ENCODE assay signal across 8 cellular contexts in genomic region chr13:106566682-106567420, GRCh38. TPM values are rescaled to one million over a fixed set of nuclear protein-coding genes. Genes with fewer than 3 reads are reported as not detected.
DNase-seq lines count a peak whose midpoint lies in the region; ATAC-seq and TF ChIP-seq lines count a peak whose summit lies in the region.

No MANE protein-coding gene starts in this region.

- peak overlapping the region; percentile 88 for H3K4me2 ChIP-seq in mammary epithelial cell (ENCODE audit: insufficient read depth, low read depth, low read length)

- H3K36me3 ChIP-seq in HUES6 (ENCODE audit: control insufficient read depth, insufficient read depth, low read length): no peaks in the 10 kb centered on the region
- H3K36me3 ChIP-seq in SJCRH30: 0 out of 2 replicates have a peak, but pooled peaks cover 8% of the 10 kb centered on the region
- no peaks in the 10 kb centered on the region for H3K36me3 ChIP-seq in mammary epithelial cell (ENCODE audit: insufficient read depth, low read length)

- peak overlapping the region; percentile 92 for H2AFZ ChIP-seq in mammary epithelial cell (ENCODE audit: low read depth, low read length)

- H3K27ac ChIP-seq in HUES6 (ENCODE audit: low read depth, low read length) (peak overlapping the region; percentile 99), SJCRH30 (peak overlapping the region; percentile 92), mammary epithelial cell (ENCODE audit: insufficient read depth, low read depth, low read length) (peak overlapping the region; percentile 94), skin epidermis (peak overlapping the region; percentile 87 to 99 (median 96))

- peak; percentile 42 for ATAC-seq in GM21529 (IDR thresholded peaks at IDR 0.05; ENCODE audit: unreplicated experiment)

- in situ Hi-C loops in mammary epithelial cell (cut with MboI; ENCODE audit: low sequenced_read_pairs in 2 of 2): loop anchor here (10.0 kb wide), 1 partner anchor 48 kb away; no protein-coding TSS in a partner anchor

- intact Hi-C loops in mammary epithelial cell (cut with micrococcal nuclease): loop anchor here (10.0 kb wide), 1 partner anchor 348 kb away; no protein-coding TSS in a partner anchor

- TF ChIP-seq CTCF in mammary epithelial cell (conservative IDR thresholded peaks at IDR 0.05 in 1 of 2, IDR thresholded peaks at IDR 0.05 in 1 of 2; ENCODE audit: extremely low read depth in 1 of 2, insufficient read depth in 1 of 2, low read depth in 1 of 2, low read length in 2 of 2): no peak

- H3K27me3 ChIP-seq in HUES6 (ENCODE audit: control insufficient read depth, insufficient read depth, low read length): no peaks in the 10 kb centered on the region
- H3K27me3 ChIP-seq in SJCRH30: no peaks in the 10 kb centered on the region
- H3K27me3 ChIP-seq in mammary epithelial cell (ENCODE audit: insufficient read depth, low read length): no peaks in the 10 kb centered on the region

- H3K9me3 ChIP-seq in HUES6 (ENCODE audit: control insufficient read depth, insufficient read depth, low read depth, low read length) (no peaks in the 10 kb centered on the region), SJCRH30 (replicated peaks) (0 out of 2 replicates have a peak, but pooled peaks cover 4% of the 10 kb centered on the region), mammary epithelial cell (replicated peaks; ENCODE audit: insufficient read depth, low read length) (no peaks in the 10 kb centered on the region)

- H3K4me3 ChIP-seq in HUES6 (ENCODE audit: low read depth, low read length) (peak overlapping the region; percentile 82), SJCRH30 (peak overlapping the region; percentile 84), mammary epithelial cell (replicated peaks in 1 of 3; ENCODE audit: insufficient read depth in 1 of 3, low read depth in 2 of 3, low read length in 3 of 3) (peak overlapping the region; percentile 86 to 96 (median 91)), skin epidermis (peak overlapping the region; percentile 76 to 97 (median 93))

- H3K79me2 ChIP-seq in mammary epithelial cell (ENCODE audit: insufficient read depth, low read length): peaks cover 70% of the 10 kb centered on the region

- peaks cover 28% of the 10 kb centered on the region for H4K20me1 ChIP-seq in mammary epithelial cell (ENCODE audit: insufficient read depth, low read length)

- DNase-seq in NCI-H2081 (lab: John Stamatoyannopoulos, UW): peak; percentile 27 to 61
- no peak for DNase-seq in NCI-H2081 treated with DMSO at 0.1 percent for 48 hours (lab: John Stamatoyannopoulos, UW)
- DNase-seq in SJCRH30: peak; percentile 63 to 67
- peak; percentile 58 for DNase-seq in mammary epithelial cell
- DNase-seq in iPS-NIHi7 (ENCODE audit: extremely low spot score): peak; percentile 45

- dilution Hi-C loops in mammary epithelial cell (cut with HindIII; ENCODE audit: low sequenced_read_pairs): no loop called here

- H3K9ac ChIP-seq in HUES6 (ENCODE audit: low read length) (peak overlapping the region; percentile 98), mammary epithelial cell (ENCODE audit: insufficient read depth, low read length) (peak overlapping the region; percentile 97)

- BruUV-seq in mammary epithelial cell (replicated peaks; lab: Mats Ljungman, UMichigan): no TSS peak

- CTCF ChIA-PET in mammary epithelial cell (lab: Charles Lee; ENCODE audit: low non-redundant PET): no interaction called here

- WGBS in mammary epithelial cell (ENCODE audit: low coverage, missing lambda C conversion rate): 1% methylated on average over 8 of the region's 25 CpGs

- H3K4me1 ChIP-seq in HUES6 (ENCODE audit: control insufficient read depth, insufficient read depth, low read length): peaks cover 49% of the 10 kb centered on the region
- peaks cover 10% of the 10 kb centered on the region for H3K4me1 ChIP-seq in SJCRH30
- peaks cover 35% of the 10 kb centered on the region for H3K4me1 ChIP-seq in mammary epithelial cell (ENCODE audit: insufficient read depth, low read length)

RNA-seq across cellular contexts. Expression of gene ARGLU1, which starts 1.1 kb away (rescaled TPM):
- 66.9 and 100 TPM in 2 replicates for total RNA-seq in SJCRH30 (2014; rRNA removed; shearing (Covaris generic))
- total RNA-seq in mammary epithelial cell: 10 to 100 TPM; 37.8 to 84.0 TPM
- 21.3 TPM for polyA plus RNA-seq in mammary epithelial cell
- polyA minus RNA-seq in mammary epithelial cell: 2.6 TPM

RNA-seq across cellular contexts. Expression of gene EFNB2, which starts 31.4 kb away (rescaled TPM):
- 18.0 and 19.0 TPM in 2 replicates for total RNA-seq in SJCRH30 (2014; rRNA removed; shearing (Covaris generic))
- total RNA-seq in mammary epithelial cell: 10 to 100 TPM; 37.1 to 51.8 TPM
- polyA plus RNA-seq in mammary epithelial cell: 32.5 TPM
- polyA minus RNA-seq in mammary epithelial cell: 50.8 TPM
